ENCODE assay signal across 29 cellular contexts in the genomic region with DNA sequence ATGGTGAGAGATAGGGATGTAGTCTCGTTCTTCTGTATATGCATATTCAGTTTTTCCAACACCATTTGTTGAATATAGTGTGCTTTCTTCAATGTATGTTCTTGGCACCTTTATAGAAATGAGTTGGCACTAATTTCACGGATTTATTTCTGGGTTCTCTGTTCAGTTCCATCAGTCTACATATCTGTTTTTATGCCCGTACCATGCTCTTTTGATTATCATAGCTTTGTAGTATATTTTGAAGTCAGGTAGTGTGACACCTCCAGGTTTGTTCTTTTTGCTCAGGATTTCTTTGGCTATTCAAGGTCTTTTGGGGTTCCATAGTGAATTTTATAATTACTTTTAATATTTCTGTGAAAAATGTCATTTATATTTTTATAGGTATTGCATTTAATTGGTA.
"Had no signal": no experiment of that assay in that cellular context is flagged by ENCODE, and none has a peak within 500 bp of the region (broad histone marks: within the 10 kb centered on the region; RNA-seq: fewer than 3 reads in every experiment).

No MANE protein-coding gene starts in this region.

- FAIRE-seq: colon, endometrium, endothelial cell of umbilical vein, frontal cortex had no signal

- H3K36me3 ChIP-seq: colonic mucosa, esophagus muscularis mucosa, esophagus squamous epithelium, gastrocnemius medialis, gastroesophageal sphincter had no signal

- H3K4me3 ChIP-seq: colonic mucosa, coronary artery, dorsolateral prefrontal cortex, esophagus muscularis mucosa, esophagus squamous epithelium, gastrocnemius medialis, gastroesophageal sphincter, heart left ventricle, heart right ventricle, hepatocyte had no signal

- H3K27ac ChIP-seq: colonic mucosa, coronary artery, dorsolateral prefrontal cortex, epithelial cell of prostate, esophagus muscularis mucosa, esophagus squamous epithelium, foreskin keratinocyte, gastrocnemius medialis, gastroesophageal sphincter, heart left ventricle, heart right ventricle, hepatocyte had no signal

- DNase-seq: colonic mucosa; cortex of kidney; dermis blood vessel endothelial cell; dorsolateral prefrontal cortex; effector CD4-positive, alpha-beta T cell; effector CD8-positive, alpha-beta T cell; effector memory CD4-positive, alpha-beta T cell; effector memory CD8-positive, alpha-beta T cell; endodermal cell; erythroblast; esophagus squamous epithelium; foreskin fibroblast; foreskin keratinocyte; foreskin melanocyte; gastrocnemius medialis; glutamatergic neuron; head of caudate nucleus; heart left ventricle; heart right ventricle had no signal

- ATAC-seq: effector memory CD8-positive, alpha-beta T cell; esophagus mucosa; foreskin keratinocyte; gastrocnemius medialis; gastroesophageal sphincter; heart left ventricle; heart right ventricle had no signal

- H3K4me1 ChIP-seq: colonic mucosa, esophagus muscularis mucosa, esophagus squamous epithelium, foreskin keratinocyte, gastrocnemius medialis, gastroesophageal sphincter, heart left ventricle, heart right ventricle had no signal

- H3K9me3 ChIP-seq: colonic mucosa had no signal

- H3K4me2 ChIP-seq: hepatocyte had no signal
